ENCODE assay signal across 30 cellular contexts in genomic region chr3:84946240-84946639, GRCh38. TPM values are rescaled to one million over a fixed set of nuclear protein-coding genes. Genes with fewer than 3 reads are reported as not detected.
DNase-seq lines count a peak whose midpoint lies in the region; ATAC-seq and TF ChIP-seq lines count a peak whose summit lies in the region.
"Had no signal": no experiment of that assay in that cellular context is flagged by ENCODE, and none has a peak within 500 bp of the region (broad histone marks: within the 10 kb centered on the region; RNA-seq: fewer than 3 reads in every experiment).

No MANE protein-coding gene starts in this region.

- CTCF ChIA-PET in SK-N-SH (lab: Yijun Ruan, JAX) = no interaction called here

- H3K27me3 Mint-ChIP-seq in activated T-cell treated with anti-CD3 and anti-CD28 coated beads, Interleukin-2, amount 50 U/mL, for 4 hours (ENCODE audit: low read depth) = no peaks in the 10 kb centered on the region
- H3K27me3 Mint-ChIP-seq: B cell had no signal

- no peaks in the 10 kb centered on the region for H3K27me3 ChIP-seq in SK-N-SH (ENCODE audit: insufficient read depth)
- H3K27me3 ChIP-seq: gastroesophageal sphincter, stomach, tibial artery had no signal

- H3K9ac ChIP-seq in SK-N-SH = no peak overlapping the region

- no peaks in the 10 kb centered on the region for H3K9me3 ChIP-seq in SK-N-SH
- H3K9me3 ChIP-seq: gastroesophageal sphincter, psoas muscle, stomach, tibial artery had no signal

- TF ChIP-seq EP300 in SK-N-SH (IDR thresholded peaks at IDR 0.05; ENCODE audit: borderline replicate concordance in 1 of 2, low read depth in 1 of 2, low read length in 1 of 2) = no peak

- no peak overlapping the region for H3K4me3 Mint-ChIP-seq in activated T-cell treated with anti-CD3 and anti-CD28 coated beads, Interleukin-2, amount 50 U/mL, for 4 hours
- H3K4me3 Mint-ChIP-seq: activated CD4-positive, alpha-beta T cell treated with anti-CD3 and anti-CD28 coated beads for 36 hours; activated naive CD4-positive, alpha-beta T cell treated with anti-CD3 and anti-CD28 coated beads for 36 hours; activated T-cell treated with anti-CD3 and anti-CD28 coated beads, Interleukin-2, amount 50 U/mL, for 72 hours; B cell; endodermal cell; T-helper 1 cell treated with Interleukin-12 subunit alpha and Interleukin-12 subunit beta and Interleukin-4 antibody, amounts not matched to agents 30 μg/mL and 1 μg/mL, for 36 hours had no signal

- no peak for DNase-seq in SK-N-SH
- DNase-seq in epithelial cell of esophagus (ENCODE audit: low read depth) = peak; percentile 36
- no peak for DNase-seq in midbrain (lab: John Stamatoyannopoulos, UW)
- no peak for DNase-seq in activated T-cell treated with anti-CD3 and anti-CD28 coated beads, Interleukin-2, amount 50 U/mL, for 4 hours
- DNase-seq: activated CD4-positive, alpha-beta T cell treated with anti-CD3 and anti-CD28 coated beads for 36 hours; activated naive CD4-positive, alpha-beta T cell treated with anti-CD3 and anti-CD28 coated beads for 36 hours; activated T-cell treated with anti-CD3 and anti-CD28 coated beads, Interleukin-2, amount 50 U/mL, for 72 hours; DMS53; endodermal cell; GF-D8; GOT3; NCI-H1105; NCI-H1930; NCI-H2227 treated with DMSO at 0.1 percent for 48 hours; NCI-H69; psoas muscle; SHP77 treated with DMSO at 0.1 percent for 48 hours; stimulated activated CD8-positive, alpha-beta memory T cell treated with anti-CD3 and anti-CD28 coated beads, Interleukin-4, amount 100 ng/mL, for 48 hours; stomach; tibial artery had no signal

- no peaks in the 10 kb centered on the region for H3K4me1 ChIP-seq in SK-N-SH (ENCODE audit: control insufficient read depth in 1 of 2, insufficient read depth in 2 of 2, low read depth in 1 of 2, low read length in 1 of 2)
- H3K4me1 ChIP-seq: gastroesophageal sphincter, psoas muscle, stomach, tibial artery had no signal

- ATAC-seq in SK-N-SH treated with all-trans-retinoic acid at 6 μM for 48 hours (no peak), HG03025 (IDR thresholded peaks at IDR 0.05; ENCODE audit: low FRiP score, unreplicated experiment) (no peak), GM21367 (IDR thresholded peaks at IDR 0.05; ENCODE audit: unreplicated experiment) (no peak)
- no peak for ATAC-seq in activated T-cell treated with anti-CD3 and anti-CD28 coated beads, Interleukin-2, amount 50 U/mL, for 4 hours
- ATAC-seq: activated CD4-positive, alpha-beta T cell treated with anti-CD3 and anti-CD28 coated beads for 36 hours; activated T-cell treated with anti-CD3 and anti-CD28 coated beads, Interleukin-2, amount 50 U/mL, for 72 hours; gastroesophageal sphincter; psoas muscle had no signal

- H3K4me3 ChIP-seq in SK-N-SH (ENCODE audit: low read depth in 2 of 2, low read length in 1 of 2) (no peak overlapping the region), epithelial cell of esophagus (ENCODE audit: low read length) (no peak overlapping the region)
- H3K4me3 ChIP-seq: gastroesophageal sphincter, psoas muscle, stomach, tibial artery had no signal

- no peak overlapping the region for H3K27ac ChIP-seq in SK-N-SH (ENCODE audit: low read depth in 2 of 2, low read length in 1 of 2)
- H3K27ac ChIP-seq: gastroesophageal sphincter, psoas muscle, stomach, tibial artery had no signal

- no peak overlapping the region for H3K4me2 ChIP-seq in SK-N-SH

- no peaks in the 10 kb centered on the region for H3K4me1 Mint-ChIP-seq in activated T-cell treated with anti-CD3 and anti-CD28 coated beads, Interleukin-2, amount 50 U/mL, for 4 hours (ENCODE audit: low read depth)
- H3K4me1 Mint-ChIP-seq: activated CD4-positive, alpha-beta T cell treated with anti-CD3 and anti-CD28 coated beads for 36 hours; B cell; endodermal cell had no signal

- H4K20me1 ChIP-seq in SK-N-SH (ENCODE audit: insufficient read depth) = no peaks in the 10 kb centered on the region

- TF ChIP-seq RAD21 in SK-N-SH (IDR thresholded peaks at IDR 0.05; ENCODE audit: low read length) = no peak

- POLR2A ChIA-PET in SK-N-SH (lab: Yijun Ruan, JAX) = no interaction called here

- H3K79me2 ChIP-seq in SK-N-SH (ENCODE audit: insufficient read depth) = no peaks in the 10 kb centered on the region

- no peaks in the 10 kb centered on the region for H3K36me3 ChIP-seq in SK-N-SH (replicated peaks in 1 of 2; ENCODE audit: control insufficient read depth in 1 of 2, insufficient read depth in 2 of 2, low read length in 1 of 2)
- H3K36me3 ChIP-seq: gastroesophageal sphincter, stomach, tibial artery had no signal

- WGBS in SK-N-SH (ENCODE audit: low lambda C conversion rate) = 7% methylated on average over 1 of the region's 1 CpG

- H3F3A ChIP-seq in SK-N-SH (replicated peaks; ENCODE audit: insufficient read depth) = no peaks in the 10 kb centered on the region

- peaks cover 21% of the 10 kb centered on the region for H3K9me3 Mint-ChIP-seq in activated T-cell treated with anti-CD3 and anti-CD28 coated beads, Interleukin-2, amount 50 U/mL, for 4 hours
- H3K9me3 Mint-ChIP-seq: endodermal cell had no signal

- H2AFZ ChIP-seq in SK-N-SH (ENCODE audit: low read depth) = no peak overlapping the region

- no peaks in the 10 kb centered on the region for H3K9me2 ChIP-seq in SK-N-SH

- TF ChIP-seq CTCF in SK-N-SH (IDR thresholded peaks at IDR 0.05) (no peak), epithelial cell of esophagus (IDR thresholded peaks at IDR 0.05; ENCODE audit: insufficient read depth, low read depth, low read length, missing control alignments) (no peak)

- no peaks in the 10 kb centered on the region for H3K36me3 Mint-ChIP-seq in activated T-cell treated with anti-CD3 and anti-CD28 coated beads, Interleukin-2, amount 50 U/mL, for 4 hours (ENCODE audit: insufficient read depth)

TF ChIP-seq in SK-N-SH, 30 proteins besides CTCF, POLR2A, EP300 and RAD21 (continues in another document):
- TF ChIP-seq GABPA (IDR thresholded peaks at IDR 0.05; ENCODE audit: low read depth) = no peak
- TF ChIP-seq GATA2 (CRISPR knock-in tag; IDR thresholded peaks at IDR 0.05) = no peak

TF ChIP-seq in SK-N-SH treated with all-trans-retinoic acid at 6 μM for 48 hours, 23 proteins besides CTCF, POLR2A, EP300 and RAD21:
- TF ChIP-seq ESRRG (CRISPR knock-in tag; IDR thresholded peaks at IDR 0.05) (no peak), ZFP30 (CRISPR knock-in tag; IDR thresholded peaks at IDR 0.05) (no peak)

TF ChIP-seq in PFSK-1, 5 proteins besides CTCF, POLR2A, EP300 and RAD21:
- TF ChIP-seq SIN3A (IDR thresholded peaks at IDR 0.05; ENCODE audit: borderline replicate concordance, insufficient read depth, low read length) = no peak
- TF ChIP-seq POLR2AphosphoS5 (IDR thresholded peaks at IDR 0.05; ENCODE audit: low read depth, low read length) = no peak
- no peak for TF ChIP-seq FOXP2 (optimal IDR thresholded peaks at IDR 0.05; ENCODE audit: borderline replicate concordance, extremely low read depth, extremely low read length, insufficient read depth)
- peak; percentile 47 to 86; a peak in 2 of 4 replicates for TF ChIP-seq REST (IDR thresholded peaks at IDR 0.05; ENCODE audit: insufficient read depth in 1 of 2, low read depth in 2 of 2, low read length in 2 of 2)
- no peak for TF ChIP-seq TAF1 (IDR thresholded peaks at IDR 0.05; ENCODE audit: borderline replicate concordance, insufficient read depth, low read length)

RNA-seq across cellular contexts. Expression of gene CADM2, which starts 12.5 kb away (rescaled TPM):
- 0.46 and 0.60 TPM in 2 replicates for polyA plus RNA-seq in SK-N-SH (2012; rRNA removed)
- 0.54 and 0.67 TPM in 2 replicates for polyA plus RNA-seq in SK-N-SH (2012; cell fraction: cytosol; rRNA removed)
- polyA plus RNA-seq in SK-N-SH (2012; cell fraction: nucleus; rRNA removed) = 0.77 and 1.5 TPM in 2 replicates
- not detected for polyA plus RNA-seq in PFSK-1 (2012; ENCODE audit: insufficient read length, low read depth)
- total RNA-seq in activated T-cell treated with anti-CD3 and anti-CD28 coated beads, Interleukin-2, amount 50 U/mL, for 4 hours = not detected
- total RNA-seq: activated naive CD4-positive, alpha-beta T cell treated with anti-CD3 and anti-CD28 coated beads for 36 hours; activated T-cell treated with anti-CD3 and anti-CD28 coated beads, Interleukin-2, amount 50 U/mL, for 72 hours; LHCN-M2; OCI-LY7 had no signal
- polyA plus RNA-seq: keratinocyte had no signal
